24 cellular contexts compared by ENCODE assay signal in the genomic region with DNA sequence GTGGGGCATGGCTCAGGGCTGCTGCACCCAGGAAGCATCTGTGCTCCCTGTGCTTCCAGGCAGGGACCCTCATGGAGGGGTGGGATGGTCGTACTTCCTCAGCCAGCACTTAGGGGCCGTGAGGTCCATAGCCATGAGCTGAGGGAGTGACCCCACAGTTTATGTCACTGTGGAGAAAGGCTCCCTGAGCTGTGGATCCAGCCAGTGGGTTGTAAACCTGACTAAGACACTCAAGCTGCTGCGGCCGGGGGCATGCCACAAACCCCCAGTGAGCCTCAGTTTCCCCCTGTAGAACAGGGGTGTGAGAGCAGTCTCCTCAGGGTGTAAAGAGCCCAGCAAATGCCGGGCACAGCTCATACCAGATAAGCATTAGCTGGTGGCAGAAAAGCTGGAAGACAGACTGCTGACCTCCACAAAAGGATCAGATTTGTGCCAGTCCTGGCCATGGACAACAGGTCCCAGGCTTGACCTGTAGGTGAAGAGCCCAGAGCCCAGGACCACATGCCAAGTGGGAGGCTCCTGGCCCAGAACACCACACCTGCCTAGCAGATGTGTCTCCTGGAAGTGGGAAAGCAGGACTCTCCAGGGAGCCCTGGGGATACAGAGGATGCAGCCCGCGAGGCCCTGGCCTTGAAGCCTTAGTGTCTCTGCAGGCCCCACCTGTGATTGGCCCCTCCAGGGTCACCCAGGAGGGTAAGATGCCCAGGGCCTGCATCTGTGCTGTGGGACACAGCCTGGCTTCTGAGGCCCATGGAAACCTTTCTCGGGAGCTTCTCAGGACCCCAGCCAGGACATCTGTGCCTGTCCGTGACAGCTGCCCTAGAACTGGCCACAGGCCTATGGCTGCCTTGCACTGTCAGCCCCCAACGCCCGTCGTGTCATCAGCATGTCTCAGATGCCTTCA.
DNase-seq lines count a peak whose midpoint lies in the region; ATAC-seq, FAIRE-seq and TF ChIP-seq lines count a peak whose summit lies in the region.
"Had no signal": no experiment of that assay in that cellular context is flagged by ENCODE, and none has a peak within 500 bp of the region (broad histone marks: within the 10 kb centered on the region; RNA-seq: fewer than 3 reads in every experiment).

No MANE protein-coding gene starts in this region.

- no peak overlapping the region for H2AFZ ChIP-seq in K562 (ENCODE audit: low read depth, low read length)
- H2AFZ ChIP-seq: GM23338, neural progenitor cell, parathyroid adenoma had no signal

- TF ChIP-seq RAD21 in K562 (CRISPR knock-in tag; conservative IDR thresholded peaks at IDR 0.05 in 1 of 2, IDR thresholded peaks at IDR 0.05 in 1 of 2): no peak

- H3K36me3 ChIP-seq in K562 (ENCODE audit: control insufficient read depth, insufficient read depth, low read length): no peaks in the 10 kb centered on the region
- H3K36me3 ChIP-seq: BLaER1 treated with 17β-estradiol and CSF1 and Interleukin-3, amounts not matched to agents 10 nM and 100 nM; MG63; neural progenitor cell; stomach had no signal

- TF ChIP-seq CTCF in GM10248 (IDR thresholded peaks at IDR 0.05; ENCODE audit: control extremely low read depth, extremely low read depth, low read depth, missing control alignments): no peak
- no peak for TF ChIP-seq CTCF in K562 (IDR thresholded peaks at IDR 0.05 in 2 of 3, conservative IDR thresholded peaks at IDR 0.05 in 1 of 3; ENCODE audit: insufficient read depth in 2 of 3, low read depth in 1 of 3, low read length in 3 of 3)

- peaks cover 6% of the 10 kb centered on the region; the same call in 1 of the 2 replicates for H4K20me1 ChIP-seq in K562 (replicated peaks; ENCODE audit: control insufficient read depth, insufficient read depth, low read length)
- H4K20me1 ChIP-seq: BLaER1 treated with 17β-estradiol and CSF1 and Interleukin-3, amounts not matched to agents 10 nM and 100 nM had no signal

- H3K4me3 ChIP-seq in K562: no peak overlapping the region
- H3K4me3 ChIP-seq: BLaER1 treated with 17β-estradiol and CSF1 and Interleukin-3, amounts not matched to agents 10 nM and 100 nM; GM23338; MG63; neural progenitor cell; stomach had no signal

- DNase-seq in 8988T: peak; percentile 6
- DNase-seq in GM10248 (ENCODE audit: extremely low spot score): peak; percentile 9
- DNase-seq in K562 (ENCODE audit: extremely low read depth in 1 of 4, low spot score in 3 of 4): no peak
- DNase-seq in myocyte (ENCODE audit: low read depth): peak; percentile 28
- no peak for DNase-seq in SIG-M5 (lab: John Stamatoyannopoulos, UW)
- DNase-seq: activated CD4-positive, CD25-positive, alpha-beta regulatory T cell; anterior cingulate cortex; DMS79 treated with DMSO at 0.1 percent for 48 hours; GDM1; MG63; NCI-H1105; NCI-H187; NCI-H510A; stomach had no signal

- no peaks in the 10 kb centered on the region for H3K9me3 ChIP-seq in K562 (replicated peaks; ENCODE audit: control insufficient read depth, insufficient read depth, low read depth, low read length)
- H3K9me3 ChIP-seq: MG63, stomach had no signal

- no peaks in the 10 kb centered on the region for H3K27me3 ChIP-seq in K562 (ENCODE audit: control insufficient read depth in 2 of 2, insufficient read depth in 2 of 2, low read length in 2 of 2)
- H3K27me3 ChIP-seq: BLaER1 treated with 17β-estradiol and CSF1 and Interleukin-3, amounts not matched to agents 10 nM and 100 nM; MG63; neural progenitor cell had no signal

- no peak overlapping the region for H3K27ac ChIP-seq in K562 (ENCODE audit: extremely low read depth, low read depth, low read length)
- H3K27ac ChIP-seq: BLaER1 treated with 17β-estradiol and CSF1 and Interleukin-3, amounts not matched to agents 10 nM and 100 nM; epithelial cell of prostate; HL-60; KMS-11; neural progenitor cell; parathyroid adenoma; RWPE1; stomach had no signal

- no peak overlapping the region for H3K9ac ChIP-seq in K562 (ENCODE audit: insufficient read depth in 1 of 2, low read depth in 2 of 2, low read length in 2 of 2)
- H3K9ac ChIP-seq: BLaER1 treated with 17β-estradiol and CSF1 and Interleukin-3, amounts not matched to agents 10 nM and 100 nM; KMS-11; neural progenitor cell; parathyroid adenoma had no signal

- ATAC-seq in K562 (peak; percentile 34; the same call in 2 of the 3 replicates), GM18502 (IDR thresholded peaks at IDR 0.05; ENCODE audit: poor library complexity, unreplicated experiment) (no peak), HG03045 (IDR thresholded peaks at IDR 0.05; ENCODE audit: unreplicated experiment) (no peak)
- ATAC-seq: GM23338 had no signal

- intact Hi-C loops in K562 (cut with micrococcal nuclease): no loop called here

- H3K79me2 ChIP-seq in K562 (ENCODE audit: control insufficient read depth, insufficient read depth, low read length): no peaks in the 10 kb centered on the region
- H3K79me2 ChIP-seq: parathyroid adenoma had no signal

- H3K4me1 ChIP-seq in K562 (replicated peaks in 1 of 2; ENCODE audit: control insufficient read depth in 2 of 2, insufficient read depth in 2 of 2, low read length in 2 of 2): no peaks in the 10 kb centered on the region
- H3K4me1 ChIP-seq: neural progenitor cell, parathyroid adenoma, stomach had no signal

- CTCF ChIA-PET in GM10248 (lab: Yijun Ruan, JAX): interaction anchor here (1.0 to 1.7 kb wide), 2 partner anchors 9 to 132 kb away, joined by 3 to 4 read pairs; no protein-coding TSS in a partner anchor
- CTCF ChIA-PET in K562 (lab: Yijun Ruan, JAX; ENCODE audit: low intra/inter-chr PET ratio): no interaction called here

- no peak overlapping the region for H3K4me2 ChIP-seq in K562 (ENCODE audit: insufficient read depth, low read length)
- H3K4me2 ChIP-seq: GM23338, KMS-11, neural progenitor cell had no signal

- POLR2A ChIA-PET in GM10248 (lab: Yijun Ruan, JAX): no interaction called here
- POLR2A ChIA-PET in K562 (lab: Yijun Ruan, JAX): interaction anchor here (0.6 to 1.9 kb wide), 5 partner anchors 9 to 1399 kb away, joined by 3 to 5 read pairs (median 3); no protein-coding TSS in a partner anchor

- TF ChIP-seq EP300 in K562 (IDR thresholded peaks at IDR 0.05; ENCODE audit: low read length): no peak

- no peaks in the 10 kb centered on the region for H3K9me1 ChIP-seq in K562 (ENCODE audit: control insufficient read depth, insufficient read depth, low read length)

- in situ Hi-C loops in K562 (cut with MboI): no loop called here

- BruUV-seq in K562 (replicated peaks; lab: Mats Ljungman, UMichigan): no TSS peak

- WGBS in K562 (ENCODE audit: insufficient coverage, low coverage, missing lambda C conversion rate): under 1% methylated on average over 12 of the region's 12 CpGs

- TF ChIP-seq POLR2A in K562 (conservative IDR thresholded peaks at IDR 0.05): no peak

- FAIRE-seq in K562 (lab: Jason Lieb, UNC): no peak

TF ChIP-seq in K562, 482 proteins besides CTCF, POLR2A, EP300 and RAD21:
- TF ChIP-seq FOSL1 (tag; conservative IDR thresholded peaks at IDR 0.05) (no peak), TEAD2 (tag; IDR thresholded peaks at IDR 0.05) (no peak), PCBP1 (IDR thresholded peaks at IDR 0.05; ENCODE audit: low read depth, low read length, poor library complexity, severe bottlenecking) (no peak), ZNF589 (CRISPR knock-in tag; IDR thresholded peaks at IDR 0.05; ENCODE audit: low read depth) (no peak), ZNF717 (CRISPR knock-in tag; IDR thresholded peaks at IDR 0.05) (no peak), ZNF79 (CRISPR knock-in tag; IDR thresholded peaks at IDR 0.05; ENCODE audit: low read depth) (no peak), NR1H2 (CRISPR knock-in tag; IDR thresholded peaks at IDR 0.05) (no peak), NFE2L1 (tag; IDR thresholded peaks at IDR 0.05; ENCODE audit: borderline replicate concordance, low read depth) (no peak), ZNF175 (CRISPR knock-in tag; IDR thresholded peaks at IDR 0.05; ENCODE audit: low read depth) (no peak), SMARCA5 (IDR thresholded peaks at IDR 0.05) (no peak)
- TF ChIP-seq, protein P1, sequence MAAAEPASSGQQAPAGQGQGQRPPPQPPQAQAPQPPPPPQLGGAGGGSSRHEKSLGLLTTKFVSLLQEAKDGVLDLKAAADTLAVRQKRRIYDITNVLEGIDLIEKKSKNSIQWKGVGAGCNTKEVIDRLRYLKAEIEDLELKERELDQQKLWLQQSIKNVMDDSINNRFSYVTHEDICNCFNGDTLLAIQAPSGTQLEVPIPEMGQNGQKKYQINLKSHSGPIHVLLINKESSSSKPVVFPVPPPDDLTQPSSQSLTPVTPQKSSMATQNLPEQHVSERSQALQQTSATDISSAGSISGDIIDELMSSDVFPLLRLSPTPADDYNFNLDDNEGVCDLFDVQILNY (CRISPR knock-in tag; IDR thresholded peaks at IDR 0.05): no peak
- TF ChIP-seq, protein P2, sequence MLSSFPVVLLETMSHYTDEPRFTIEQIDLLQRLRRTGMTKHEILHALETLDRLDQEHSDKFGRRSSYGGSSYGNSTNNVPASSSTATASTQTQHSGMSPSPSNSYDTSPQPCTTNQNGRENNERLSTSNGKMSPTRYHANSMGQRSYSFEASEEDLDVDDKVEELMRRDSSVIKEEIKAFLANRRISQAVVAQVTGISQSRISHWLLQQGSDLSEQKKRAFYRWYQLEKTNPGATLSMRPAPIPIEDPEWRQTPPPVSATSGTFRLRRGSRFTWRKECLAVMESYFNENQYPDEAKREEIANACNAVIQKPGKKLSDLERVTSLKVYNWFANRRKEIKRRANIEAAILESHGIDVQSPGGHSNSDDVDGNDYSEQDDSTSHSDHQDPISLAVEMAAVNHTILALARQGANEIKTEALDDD (IDR thresholded peaks at IDR 0.05): no peak
TF ChIP-seq in K562: peak in this region for 0.

Comparison
In these comparisons a context has a peak if more than half of its experiments do, and no peak if none do; other contexts are left out.
1. DNase-seq: peak in 8988T (single experiment), GM10248 (single experiment) and myocyte (single experiment); none in K562 (0 of 4) and SIG-M5 (single experiment).